Comparison of ENCODE assay signal across 21 cellular contexts in genomic region chr2:112304298-112304941, GRCh38. TPM values are rescaled to one million over a fixed set of nuclear protein-coding genes. Genes with fewer than 3 reads are reported as not detected.
A peak's percentile ranks its signal among the peaks of the same experiment; 100 is the strongest.
DNase-seq lines count a peak whose midpoint lies in the region; ATAC-seq and TF ChIP-seq lines count a peak whose summit lies in the region.
"Had no signal": no experiment of that assay in that cellular context is flagged by ENCODE, and none has a peak within 500 bp of the region (broad histone marks: within the 10 kb centered on the region; RNA-seq: fewer than 3 reads in every experiment).

No MANE protein-coding gene starts in this region.

- TF ChIP-seq CTCF in right atrium auricular region (IDR thresholded peaks at IDR 0.05) (no peak), heart right ventricle (IDR thresholded peaks at IDR 0.05) (no peak), OCI-LY3 (IDR thresholded peaks at IDR 0.05; ENCODE audit: low read depth, low read length) (no peak), chondrocyte (IDR thresholded peaks at IDR 0.05) (no peak)

- peak overlapping the region; percentile 52 for H3K4me2 ChIP-seq in OCI-LY3 (ENCODE audit: low read length)

- H3K36me3 ChIP-seq in right atrium auricular region (no peaks in the 10 kb centered on the region), heart right ventricle (peaks cover 0 to 93% (median 9%) of the 10 kb centered on the region in 9 donors), OCI-LY3 (replicated peaks; ENCODE audit: low read depth, low read length) (peaks cover 6% of the 10 kb centered on the region)
- H3K36me3 ChIP-seq in CD8-positive, alpha-beta memory T cell (ENCODE audit: insufficient read depth, low read length), result peaks cover 10% of the 10 kb centered on the region
- H3K36me3 ChIP-seq: SJCRH30 had no signal

- POLR2A ChIA-PET in CD8-positive, alpha-beta memory T cell (lab: Charles Lee), result no interaction called here

- H3K27ac Mint-ChIP-seq in chondrocyte (ENCODE audit: unreplicated experiment), result peak overlapping the region; percentile 10
- H3K27ac Mint-ChIP-seq in CD8-positive, alpha-beta memory T cell, result peak overlapping the region in 2 of 8 donors; percentile 36 to 55
- H3K27ac Mint-ChIP-seq: activated naive CD4-positive, alpha-beta T cell treated with anti-CD3 and anti-CD28 coated beads for 36 hours; mesothelial cell of epicardium had no signal

- WGBS in heart right ventricle, 2 donors, result 70 to 72% methylated on average over 2 of the region's 2 CpGs

- peaks cover 0 to 19% of the 10 kb centered on the region in 2 donors for H3K4me1 ChIP-seq in right atrium auricular region
- H3K4me1 ChIP-seq in heart right ventricle, result peaks cover 0 to 13% (median 6%) of the 10 kb centered on the region in 9 donors
- H3K4me1 ChIP-seq in OCI-LY3 (ENCODE audit: low read length), result peaks cover 23% of the 10 kb centered on the region
- no peaks in the 10 kb centered on the region for H3K4me1 ChIP-seq in CD8-positive, alpha-beta memory T cell (ENCODE audit: insufficient read depth, low read length)
- H3K4me1 ChIP-seq: HAP-1, psoas muscle, SJCRH30, testis had no signal

- ATAC-seq in heart right ventricle, result no peak
- ATAC-seq: psoas muscle had no signal

- no peak for DNase-seq in right atrium auricular region (ENCODE audit: low spot score)
- no peak for DNase-seq in heart right ventricle
- no peak for DNase-seq in chondrocyte (ENCODE audit: low spot score)
- DNase-seq in mesenteric fat pad (ENCODE audit: low spot score), result no peak
- DNase-seq in CD8-positive, alpha-beta memory T cell, result no peak
- DNase-seq in NCI-H146 (lab: John Stamatoyannopoulos, UW), result no peak
- DNase-seq in NCI-H2081 (lab: John Stamatoyannopoulos, UW), result no peak
- DNase-seq: activated CD4-positive, alpha-beta T cell treated with anti-CD3 and anti-CD28 coated beads for 48 hours; activated CD8-positive, alpha-beta memory T cell treated with anti-CD3 and anti-CD28 coated beads, Interleukin-2, amount 50 U/mL, for 48 hours; activated naive CD4-positive, alpha-beta T cell treated with anti-CD3 and anti-CD28 coated beads for 36 hours; C1 segment of cervical spinal cord; GDM1; hypothalamus; NCI-H187 treated with DMSO at 0.1 percent for 48 hours; NCI-H510A; psoas muscle; SJCRH30; testis had no signal

- H3K9me3 Mint-ChIP-seq in chondrocyte (ENCODE audit: low read depth), result no peaks in the 10 kb centered on the region
- H3K9me3 Mint-ChIP-seq in CD8-positive, alpha-beta memory T cell, result no peaks in the 10 kb centered on the region
- H3K9me3 Mint-ChIP-seq: activated naive CD4-positive, alpha-beta T cell treated with anti-CD3 and anti-CD28 coated beads for 36 hours had no signal

- no peaks in the 10 kb centered on the region for H4K20me1 ChIP-seq in OCI-LY3 (ENCODE audit: insufficient read depth, low read length)

- H3K9me3 ChIP-seq in right atrium auricular region (no peaks in the 10 kb centered on the region), heart right ventricle (no peaks in the 10 kb centered on the region), OCI-LY3 (ENCODE audit: insufficient read depth, low read length) (no peaks in the 10 kb centered on the region)
- no peaks in the 10 kb centered on the region for H3K9me3 ChIP-seq in CD8-positive, alpha-beta memory T cell (ENCODE audit: low read length)
- H3K9me3 ChIP-seq: HAP-1, psoas muscle, SJCRH30, testis had no signal

- peaks cover 1% of the 10 kb centered on the region for H3K36me3 Mint-ChIP-seq in chondrocyte (ENCODE audit: low read depth)
- peaks cover 9 to 67% (median 38%) of the 10 kb centered on the region in 3 donors for H3K36me3 Mint-ChIP-seq in CD8-positive, alpha-beta memory T cell

- CTCF ChIA-PET in CD8-positive, alpha-beta memory T cell (lab: Charles Lee), result no interaction called here

- H3K4me3 Mint-ChIP-seq in chondrocyte (ENCODE audit: unreplicated experiment), result no peak overlapping the region
- H3K4me3 Mint-ChIP-seq in CD8-positive, alpha-beta memory T cell, result no peak overlapping the region
- H3K4me3 Mint-ChIP-seq: activated naive CD4-positive, alpha-beta T cell treated with anti-CD3 and anti-CD28 coated beads for 36 hours; mesothelial cell of epicardium had no signal

- H3K27ac ChIP-seq in right atrium auricular region (peak overlapping the region; percentile 22 to 29), heart right ventricle (no peak overlapping the region), OCI-LY3 (ENCODE audit: low read length) (peak overlapping the region; percentile 86)
- H3K27ac ChIP-seq in CD8-positive, alpha-beta memory T cell (ENCODE audit: low read depth, low read length), result no peak overlapping the region
- H3K27ac ChIP-seq: psoas muscle, SJCRH30, testis had no signal

- H3K79me2 ChIP-seq in OCI-LY3 (ENCODE audit: low read length), result no peaks in the 10 kb centered on the region

- no peak overlapping the region for H2AFZ ChIP-seq in OCI-LY3 (ENCODE audit: low read depth, low read length)

- intact Hi-C loops in heart right ventricle (cut with DNase I), result no loop called here

- peaks cover 29% of the 10 kb centered on the region for H3K4me1 Mint-ChIP-seq in chondrocyte (ENCODE audit: low read depth)
- H3K4me1 Mint-ChIP-seq in CD8-positive, alpha-beta memory T cell, result no peaks in the 10 kb centered on the region

- no peaks in the 10 kb centered on the region for H3K27me3 Mint-ChIP-seq in chondrocyte (ENCODE audit: low read depth)
- H3K27me3 Mint-ChIP-seq in CD8-positive, alpha-beta memory T cell, result no peaks in the 10 kb centered on the region

- peak overlapping the region; percentile 47 for H3K9ac ChIP-seq in OCI-LY3 (ENCODE audit: low read length)

- H3K27me3 ChIP-seq in right atrium auricular region (no peaks in the 10 kb centered on the region), heart right ventricle (no peaks in the 10 kb centered on the region), OCI-LY3 (ENCODE audit: low read depth, low read length) (no peaks in the 10 kb centered on the region)
- H3K27me3 ChIP-seq in CD8-positive, alpha-beta memory T cell (ENCODE audit: insufficient read depth, low read length, poor library complexity, severe bottlenecking), result no peaks in the 10 kb centered on the region
- H3K27me3 ChIP-seq: SJCRH30, testis had no signal

- H3K4me3 ChIP-seq in right atrium auricular region, result no peak overlapping the region
- no peak overlapping the region for H3K4me3 ChIP-seq in heart right ventricle
- H3K4me3 ChIP-seq in OCI-LY3 (ENCODE audit: low read length), result no peak overlapping the region
- H3K4me3 ChIP-seq in CD8-positive, alpha-beta memory T cell (ENCODE audit: low read length), result no peak overlapping the region
- H3K4me3 ChIP-seq: HAP-1, psoas muscle, SJCRH30, testis had no signal

RNA-seq across cellular contexts. Expression of gene ZC3H6, which starts 29.0 kb away (rescaled TPM):
- total RNA-seq in right atrium auricular region (10 to 100 TPM; 12.7 to 16.9 TPM), heart right ventricle (10 to 100 TPM; 13.9 to 29.5 (median 25.8) TPM), chondrocyte (6.6 to 9.4 TPM (median 8.6 TPM) in 3 replicates), mesenteric fat pad (8.8 TPM)
- polyA plus RNA-seq in heart right ventricle, result 10 to 100 TPM in 1 of 2 donors, under 1 TPM in 1; 0.83 to 16.8 TPM
- 1 to 10 TPM; 7.2 to 7.5 TPM for total RNA-seq in CD8-positive, alpha-beta memory T cell
- polyA plus RNA-seq in CD8-positive, alpha-beta memory T cell, result 9.6 TPM

RNA-seq across cellular contexts. Expression of gene ZC3H8, which starts 49.6 kb away (rescaled TPM):
- 1 to 10 TPM; 5.2 to 7.2 TPM for total RNA-seq in right atrium auricular region
- 10 to 100 TPM in 6 of 10 donors, 1 to 10 TPM in 4; 7.0 to 13.3 (median 11.0) TPM for total RNA-seq in heart right ventricle
- 1 to 10 TPM; 4.2 to 6.9 TPM for polyA plus RNA-seq in heart right ventricle
- total RNA-seq in chondrocyte, result 3.9 to 6.4 TPM (median 5.6 TPM) in 3 replicates
- total RNA-seq in mesenteric fat pad, result 5.3 TPM
- 10 to 100 TPM; 29.7 to 32.0 TPM for total RNA-seq in CD8-positive, alpha-beta memory T cell
- polyA plus RNA-seq in CD8-positive, alpha-beta memory T cell, result 13.4 TPM

Comparison
In these comparisons a context has a peak if more than half of its experiments do, and no peak if none do; other contexts are left out.
1. H3K27ac ChIP-seq: peak in right atrium auricular region (2 of 2) and OCI-LY3 (single experiment); none in heart right ventricle (0 of 10) and CD8-positive, alpha-beta memory T cell (single experiment).